In genomic region chr11:7186190-7186589, GRCh38 we compare ENCODE assay signal across 15 cellular contexts.
"Had no signal": no experiment of that assay in that cellular context is flagged by ENCODE, and none has a peak within 500 bp of the region (broad histone marks: within the 10 kb centered on the region; RNA-seq: fewer than 3 reads in every experiment).

No MANE protein-coding gene starts in this region.

- ATAC-seq: activated naive CD4-positive, alpha-beta T cell treated with anti-CD3 and anti-CD28 coated beads, Interleukin-2, amount 50 U/mL, for 72 hours; activated T-cell treated with anti-CD3 and anti-CD28 coated beads, Interleukin-2, amount 50 U/mL, for 4 hours; mucosa of descending colon; naive thymus-derived CD4-positive, alpha-beta T cell; stimulated activated effector memory CD8-positive, alpha-beta T cell treated with anti-CD3 and anti-CD28 coated beads, Interleukin-12 subunit alpha, Interleukin-12 subunit beta, amount 100 ng/mL, for 72 hours; upper lobe of right lung had no signal

- H3K36me3 ChIP-seq: left ventricle myocardium inferior, thoracic aorta, upper lobe of right lung had no signal

- H3K4me3 ChIP-seq: left ventricle myocardium inferior, mucosa of descending colon, thoracic aorta, upper lobe of right lung had no signal

- H3K9me3 ChIP-seq: mucosa of descending colon, thoracic aorta, upper lobe of right lung had no signal

- H3K4me1 ChIP-seq: left ventricle myocardium inferior, upper lobe of right lung had no signal

- H3K27ac ChIP-seq: left ventricle myocardium inferior, thoracic aorta, upper lobe of right lung had no signal

- H3K27me3 ChIP-seq: upper lobe of right lung had no signal

- FAIRE-seq: kidney had no signal

- DNase-seq: activated CD4-positive, alpha-beta memory T cell treated with anti-CD3 and anti-CD28 coated beads, Interleukin-2, amount 10 ng/mL, durations not matched to agents 7 days and 5 days; activated CD4-positive, alpha-beta T cell treated with anti-CD3 and anti-CD28 coated beads for 4 hours; activated gamma-delta T cell; activated T-cell treated with anti-CD3 and anti-CD28 coated beads, Interleukin-2, amount 50 U/mL, for 4 hours; amygdala; effector CD8-positive, alpha-beta T cell; kidney; left ventricle myocardium inferior; mucosa of descending colon; naive thymus-derived CD4-positive, alpha-beta T cell; T-helper 2 cell; upper lobe of right lung had no signal
